ENCODE assay signal across 10 cellular contexts in the genomic region with DNA sequence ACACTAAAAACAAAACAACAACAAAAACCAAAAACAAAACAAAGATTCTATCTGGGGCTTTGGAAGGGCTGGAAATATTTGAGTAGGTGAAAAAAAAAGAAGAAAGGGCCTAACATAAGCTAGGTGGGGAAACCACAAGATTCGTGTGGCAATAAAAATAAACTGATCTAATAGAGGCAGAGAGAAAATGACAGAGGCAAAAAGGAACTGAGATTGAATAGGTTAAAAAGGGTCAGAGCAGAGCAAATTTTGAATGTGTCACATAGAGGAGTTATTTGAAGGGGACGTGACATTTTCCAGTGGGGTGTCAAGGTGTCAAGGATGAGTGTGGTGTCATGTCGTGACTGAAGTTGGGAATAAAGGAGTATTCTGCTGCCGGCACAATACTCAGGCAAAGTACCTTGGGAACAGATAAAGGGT.
DNase-seq lines count a peak whose midpoint lies in the region; ATAC-seq and TF ChIP-seq lines count a peak whose summit lies in the region.
"Had no signal": no experiment of that assay in that cellular context is flagged by ENCODE, and none has a peak within 500 bp of the region (broad histone marks: within the 10 kb centered on the region; RNA-seq: fewer than 3 reads in every experiment).

No MANE protein-coding gene starts in this region.

- no peaks in the 10 kb centered on the region for H3K9me3 Mint-ChIP-seq in osteocyte (ENCODE audit: unreplicated experiment)

- no peaks in the 10 kb centered on the region for H3K4me1 Mint-ChIP-seq in osteocyte (ENCODE audit: unreplicated experiment)

- no peak overlapping the region for H3K27ac ChIP-seq in RWPE1

- CTCF ChIA-PET in GM10248 (lab: Yijun Ruan, JAX), result interaction anchor here (1.0 to 1.2 kb wide), 2 partner anchors 16 to 342 kb away, joined by 3 read pairs; no protein-coding TSS in a partner anchor
- CTCF ChIA-PET in RWPE1 (lab: Yijun Ruan, JAX), result interaction anchor here (0.8 kb wide), 1 partner anchor 26 kb away, joined by 5 read pairs; no protein-coding TSS in a partner anchor

- H3K27me3 Mint-ChIP-seq in osteocyte (ENCODE audit: unreplicated experiment), result no peaks in the 10 kb centered on the region

- DNase-seq in GM10248 (ENCODE audit: extremely low spot score) (peak; percentile 51), AG20443 (ENCODE audit: low spot score) (no peak), kidney glomerular epithelial cell (lab: John Stamatoyannopoulos, UW) (no peak), RWPE1 (ENCODE audit: low spot score) (no peak), osteocyte (ENCODE audit: extremely low spot score, unreplicated experiment) (no peak)
- DNase-seq: effector memory CD8-positive, alpha-beta T cell; NCI-H524 treated with DMSO at 0.1 percent for 48 hours had no signal

- H3K36me3 Mint-ChIP-seq in osteocyte (ENCODE audit: unreplicated experiment), result no peaks in the 10 kb centered on the region

- POLR2A ChIA-PET in GM10248 (lab: Yijun Ruan, JAX) (no interaction called here), RWPE1 (lab: Yijun Ruan, JAX; ENCODE audit: low non-redundant PET) (no interaction called here)

- H3K4me3 Mint-ChIP-seq in osteocyte (ENCODE audit: unreplicated experiment), result no peak overlapping the region
- H3K4me3 Mint-ChIP-seq: effector memory CD8-positive, alpha-beta T cell had no signal

- no peak for TF ChIP-seq CTCF in GM10248 (IDR thresholded peaks at IDR 0.05; ENCODE audit: control extremely low read depth, extremely low read depth, low read depth, missing control alignments)
- no peak for TF ChIP-seq CTCF in RWPE1 (conservative IDR thresholded peaks at IDR 0.05; ENCODE audit: low read depth)
- no peak for TF ChIP-seq CTCF in osteocyte (IDR thresholded peaks at IDR 0.05)

- peak; percentile 77 for ATAC-seq in GM19351 (IDR thresholded peaks at IDR 0.05; ENCODE audit: unreplicated experiment)
- ATAC-seq in HG02759 (IDR thresholded peaks at IDR 0.05; ENCODE audit: unreplicated experiment), result peak; percentile 67
- ATAC-seq in HG03469 (IDR thresholded peaks at IDR 0.05; ENCODE audit: unreplicated experiment), result peak; percentile 58
- ATAC-seq: effector memory CD8-positive, alpha-beta T cell had no signal

- no peak overlapping the region for H3K27ac Mint-ChIP-seq in osteocyte (ENCODE audit: unreplicated experiment)
- H3K27ac Mint-ChIP-seq: effector memory CD8-positive, alpha-beta T cell had no signal
